15 cellular contexts compared by ENCODE assay signal in the genomic region with DNA sequence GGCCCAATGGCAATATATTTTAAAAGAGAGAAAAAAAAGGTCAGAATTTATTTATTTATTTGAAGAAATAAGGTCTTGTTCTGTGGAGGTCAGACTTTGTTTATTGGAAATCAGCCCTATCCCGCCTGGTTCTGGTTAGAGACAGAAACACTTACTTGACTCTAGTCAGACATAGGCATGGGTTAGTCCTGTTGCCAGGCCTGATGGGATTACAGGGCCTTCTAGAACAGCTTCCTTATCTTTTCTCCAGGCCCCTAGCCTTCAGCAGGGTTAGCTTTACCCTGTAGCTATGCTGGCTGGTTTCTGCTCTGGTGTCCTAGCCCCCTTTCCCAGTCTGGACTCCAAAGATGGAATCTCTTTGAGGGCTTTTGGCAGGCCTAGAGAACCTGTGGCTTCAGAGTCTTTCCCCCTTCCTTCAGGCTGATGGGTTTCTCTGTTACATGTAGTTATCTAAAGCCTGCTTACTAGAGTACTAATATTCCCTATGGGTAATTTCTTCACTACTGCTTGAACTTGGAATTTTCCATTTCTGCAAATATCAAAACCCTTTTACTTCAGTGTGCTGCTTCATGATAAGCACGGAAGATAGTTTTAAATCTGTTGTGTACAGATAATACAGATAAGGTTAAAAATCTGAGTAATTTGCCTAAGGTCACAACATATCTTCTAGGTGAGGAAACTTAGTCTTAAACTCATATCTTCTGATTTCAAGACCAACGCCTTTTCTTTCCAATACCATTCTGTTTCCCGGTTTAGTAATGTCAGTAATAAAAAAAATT. TPM values are rescaled to one million over a fixed set of nuclear protein-coding genes. Genes with fewer than 3 reads are reported as not detected.
DNase-seq lines count a peak whose midpoint lies in the region; ATAC-seq and TF ChIP-seq lines count a peak whose summit lies in the region.
"Had no signal": no experiment of that assay in that cellular context is flagged by ENCODE, and none has a peak within 500 bp of the region (broad histone marks: within the 10 kb centered on the region; RNA-seq: fewer than 3 reads in every experiment).

No MANE protein-coding gene starts in this region.

- DNase-seq in AG04450 (ENCODE audit: low read depth, low spot score): no peak
- no peak for DNase-seq in T-helper 17 cell
- DNase-seq in hepatocyte (ENCODE audit: low spot score): no peak
- DNase-seq in sigmoid colon: no peak
- DNase-seq in G401 (ENCODE audit: low spot score): no peak
- no peak for DNase-seq in NCI-H774 (lab: John Stamatoyannopoulos, UW)
- no peak for DNase-seq in NCI-H526 (lab: John Stamatoyannopoulos, UW)
- no peak for DNase-seq in SK-N-SH
- DNase-seq: activated CD4-positive, alpha-beta T cell treated with anti-CD3 and anti-CD28 coated beads, Interleukin-2, amount 50 U/mL, for 1 hour; activated T-cell treated with anti-CD3 and anti-CD28 coated beads, Interleukin-2, amount 50 U/mL, for 1 hour; NCI-H82; RPMI8226; T-helper 9 cell; uterus had no signal

- TF ChIP-seq CTCF in AG04450 (IDR thresholded peaks at IDR 0.05; ENCODE audit: low read depth, low read length): no peak
- TF ChIP-seq CTCF in hepatocyte (IDR thresholded peaks at IDR 0.05; ENCODE audit: poor library complexity): no peak
- TF ChIP-seq CTCF in sigmoid colon (IDR thresholded peaks at IDR 0.05): no peak
- TF ChIP-seq CTCF in SK-N-SH (IDR thresholded peaks at IDR 0.05): no peak

- H3K36me3 ChIP-seq in hepatocyte (replicated peaks; ENCODE audit: insufficient read depth, low read depth) (no peaks in the 10 kb centered on the region), sigmoid colon (peaks cover 4 to 36% (median 11%) of the 10 kb centered on the region in 4 donors), SK-N-SH (replicated peaks in 1 of 2; ENCODE audit: control insufficient read depth in 1 of 2, insufficient read depth in 2 of 2, low read length in 1 of 2) (peaks cover 36 to 49% of the 10 kb centered on the region in 2 experiments)
- H3K36me3 ChIP-seq: uterus had no signal

- no peak for TF ChIP-seq RAD21 in SK-N-SH (IDR thresholded peaks at IDR 0.05; ENCODE audit: low read length)

- H3K27ac ChIP-seq in AG04450 (ENCODE audit: low read depth, low read length) (peak overlapping the region; percentile 48), hepatocyte (peak overlapping the region; percentile 47), sigmoid colon (peak overlapping the region in 3 of 4 donors; percentile 41 to 62 (median 60)), SK-N-SH (ENCODE audit: low read depth in 2 of 2, low read length in 1 of 2) (peak overlapping the region in 1 of 2 experiments; percentile 48; a peak in 1 of 4 replicates)

- no peak for TF ChIP-seq POLR2A in sigmoid colon (IDR thresholded peaks at IDR 0.05)

- in situ Hi-C loops in G401 (cut with HindIII; ENCODE audit: low sequenced_read_pairs): no loop called here

- H3K4me1 Mint-ChIP-seq in T-helper 17 cell: peaks cover 59% of the 10 kb centered on the region

- ATAC-seq in T-helper 17 cell: no peak

- no peaks in the 10 kb centered on the region for H3K27me3 Mint-ChIP-seq in T-helper 17 cell
- H3K27me3 Mint-ChIP-seq: dendritic cell treated with granulocyte-macrophage colony-stimulating factor and Interleukin-4, amounts not matched to agents 40 ng/mL and 50 ng/mL, for 4 days had no signal

- H3K9me2 ChIP-seq in hepatocyte (replicated peaks; ENCODE audit: insufficient read depth) (no peaks in the 10 kb centered on the region), SK-N-SH (no peaks in the 10 kb centered on the region)

- TF ChIP-seq EP300 in sigmoid colon (IDR thresholded peaks at IDR 0.05) (no peak), SK-N-SH (IDR thresholded peaks at IDR 0.05; ENCODE audit: borderline replicate concordance in 1 of 2, low read depth in 1 of 2, low read length in 1 of 2) (no peak)

- H3K4me3 ChIP-seq in AG04450 (ENCODE audit: low read depth, low read length) (no peak overlapping the region), hepatocyte (no peak overlapping the region), sigmoid colon (no peak overlapping the region), SK-N-SH (ENCODE audit: low read depth in 2 of 2, low read length in 1 of 2) (no peak overlapping the region)
- H3K4me3 ChIP-seq: uterus had no signal

- H3K79me2 ChIP-seq in hepatocyte (peaks cover 94% of the 10 kb centered on the region), SK-N-SH (ENCODE audit: insufficient read depth) (peaks cover 100% of the 10 kb centered on the region)

- H3K9ac ChIP-seq in SK-N-SH: no peak overlapping the region

- H4K20me1 ChIP-seq in hepatocyte (ENCODE audit: insufficient read depth, poor library complexity, severe bottlenecking) (peaks cover 68% of the 10 kb centered on the region), SK-N-SH (ENCODE audit: insufficient read depth) (peaks cover 97% of the 10 kb centered on the region)

- H3K4me2 ChIP-seq in hepatocyte (peak overlapping the region; percentile 54), SK-N-SH (no peak overlapping the region)

- H3K4me1 ChIP-seq in hepatocyte (ENCODE audit: insufficient read depth): peaks cover 31% of the 10 kb centered on the region
- H3K4me1 ChIP-seq in sigmoid colon: peaks cover 0 to 59% (median 45%) of the 10 kb centered on the region in 4 donors
- H3K4me1 ChIP-seq in SK-N-SH (ENCODE audit: control insufficient read depth in 1 of 2, insufficient read depth in 2 of 2, low read depth in 1 of 2, low read length in 1 of 2): peaks cover 0 to 8% of the 10 kb centered on the region in 2 experiments; a peak in 2 of 4 replicates

- H3F3A ChIP-seq in SK-N-SH (replicated peaks; ENCODE audit: insufficient read depth): peaks cover 2% of the 10 kb centered on the region

- CTCF ChIA-PET in AG04450 (lab: Charles Lee): interaction anchor here (1.1 to 2.6 kb wide), 2 partner anchors 9 kb away, joined by 3 to 10 read pairs; no protein-coding TSS in a partner anchor
- CTCF ChIA-PET in SK-N-SH (lab: Yijun Ruan, JAX): interaction anchor here (0.9 to 1.6 kb wide), 5 partner anchors 9 to 140 kb away, joined by 3 to 6 read pairs (median 4); no protein-coding TSS in a partner anchor

- peak overlapping the region; percentile 34 for H3K27ac Mint-ChIP-seq in T-helper 17 cell
- H3K27ac Mint-ChIP-seq: dendritic cell treated with granulocyte-macrophage colony-stimulating factor and Interleukin-4, amounts not matched to agents 40 ng/mL and 50 ng/mL, for 4 days had no signal

- no peaks in the 10 kb centered on the region for H3K27me3 ChIP-seq in AG04450 (ENCODE audit: control insufficient read depth, insufficient read depth, low read length)
- no peaks in the 10 kb centered on the region for H3K27me3 ChIP-seq in hepatocyte
- no peaks in the 10 kb centered on the region for H3K27me3 ChIP-seq in sigmoid colon
- H3K27me3 ChIP-seq in SK-N-SH (ENCODE audit: insufficient read depth): no peaks in the 10 kb centered on the region
- H3K27me3 ChIP-seq: uterus had no signal

- H2AFZ ChIP-seq in hepatocyte: no peak overlapping the region
- no peak overlapping the region for H2AFZ ChIP-seq in SK-N-SH (ENCODE audit: low read depth)

- WGBS in hepatocyte (ENCODE audit: low lambda C conversion rate, missing lambda C conversion rate): 55% methylated on average over 4 of the region's 4 CpGs
- WGBS in sigmoid colon, 2 donors: 50 to 75% methylated on average over 4 of the region's 4 CpGs
- whole genome bisulfite sequencing in SK-N-SH (ENCODE audit: low lambda C conversion rate): 82% methylated on average over 4 of the region's 4 CpGs

- no peak overlapping the region for H3K4me3 Mint-ChIP-seq in T-helper 17 cell
- H3K4me3 Mint-ChIP-seq: dendritic cell treated with granulocyte-macrophage colony-stimulating factor and Interleukin-4, amounts not matched to agents 40 ng/mL and 50 ng/mL, for 4 days had no signal

- POLR2A ChIA-PET in AG04450 (lab: Yijun Ruan, JAX): no interaction called here
- POLR2A ChIA-PET in SK-N-SH (lab: Yijun Ruan, JAX): interaction anchor here (0.6 kb wide), 1 partner anchor 10 kb away, joined by 3 read pairs; no protein-coding TSS in a partner anchor

- H3K9me3 ChIP-seq in AG04450 (ENCODE audit: control insufficient read depth, insufficient read depth, low read length) (no peaks in the 10 kb centered on the region), T-helper 17 cell (ENCODE audit: control insufficient read depth, low read length, poor library complexity, severe bottlenecking) (no peaks in the 10 kb centered on the region), hepatocyte (ENCODE audit: low read depth) (no peaks in the 10 kb centered on the region), sigmoid colon (no peaks in the 10 kb centered on the region), SK-N-SH (no peaks in the 10 kb centered on the region)
- H3K9me3 ChIP-seq: uterus had no signal

- peaks cover 8% of the 10 kb centered on the region for H3K36me3 Mint-ChIP-seq in T-helper 17 cell (ENCODE audit: low read depth)

- intact Hi-C loops in sigmoid colon (cut with DNase I): no loop called here

RNA-seq across cellular contexts. Expression of gene IREB2, which starts 10.6 kb away (rescaled TPM):
- polyA plus RNA-seq in AG04450 (2011; rRNA removed): 21.5 and 30.4 TPM in 2 replicates
- 34.9 and 43.0 TPM in 2 replicates for polyA minus RNA-seq in AG04450 (2011; rRNA and poly(A)+ RNA removed)
- total RNA-seq in T-helper 17 cell: 10 to 100 TPM; 51.9 to 56.3 TPM
- 46.6 and 54.0 TPM in 2 replicates for total RNA-seq in hepatocyte
- 20.4 and 22.7 TPM in 2 replicates for polyA plus RNA-seq in hepatocyte
- total RNA-seq in sigmoid colon: 10 to 100 TPM; 28.4 to 42.1 (median 34.3) TPM
- polyA plus RNA-seq in sigmoid colon: 10 to 100 TPM; 12.6 to 17.9 (median 13.2) TPM
- total RNA-seq in G401 (2014; rRNA removed; shearing (Covaris generic)): 19.2 and 23.8 TPM in 2 replicates
- polyA plus RNA-seq in SK-N-SH (2012; rRNA removed): 9.5 and 13.7 TPM in 2 replicates
- polyA plus RNA-seq in SK-N-SH (2012; cell fraction: cytosol; rRNA removed): 13.2 and 14.9 TPM in 2 replicates
- 10.7 and 19.9 TPM in 2 replicates for polyA plus RNA-seq in SK-N-SH (2012; cell fraction: nucleus; rRNA removed)

RNA-seq across cellular contexts. Expression of gene HYKK, which starts 58.7 kb away (rescaled TPM):
- polyA plus RNA-seq in AG04450 (2011; rRNA removed) (3.6 and 4.1 TPM in 2 replicates), hepatocyte (1.6 and 2.8 TPM in 2 replicates), sigmoid colon (1 to 10 TPM; 4.0 to 7.2 (median 4.9) TPM), SK-N-SH (2012; rRNA removed) (2.2 and 2.8 TPM in 2 replicates)
- polyA minus RNA-seq in AG04450 (2011; rRNA and poly(A)+ RNA removed): 2.9 and 4.1 TPM in 2 replicates
- total RNA-seq in T-helper 17 cell (1 to 10 TPM; 1.1 to 2.0 TPM), hepatocyte (1.7 and 3.6 TPM in 2 replicates), sigmoid colon (10 to 100 TPM in 3 of 4 donors, 1 to 10 TPM in 1; 9.1 to 17.8 (median 15.0) TPM)
- 5.3 and 13.9 TPM in 2 replicates for total RNA-seq in G401 (2014; rRNA removed; shearing (Covaris generic))
- 2.8 TPM in 2 replicates for polyA plus RNA-seq in SK-N-SH (2012; cell fraction: cytosol; rRNA removed)
- 1.7 and 2.8 TPM in 2 replicates for polyA plus RNA-seq in SK-N-SH (2012; cell fraction: nucleus; rRNA removed)
